Comparison of ENCODE assay signal across 7 cellular contexts in the genomic region with DNA sequence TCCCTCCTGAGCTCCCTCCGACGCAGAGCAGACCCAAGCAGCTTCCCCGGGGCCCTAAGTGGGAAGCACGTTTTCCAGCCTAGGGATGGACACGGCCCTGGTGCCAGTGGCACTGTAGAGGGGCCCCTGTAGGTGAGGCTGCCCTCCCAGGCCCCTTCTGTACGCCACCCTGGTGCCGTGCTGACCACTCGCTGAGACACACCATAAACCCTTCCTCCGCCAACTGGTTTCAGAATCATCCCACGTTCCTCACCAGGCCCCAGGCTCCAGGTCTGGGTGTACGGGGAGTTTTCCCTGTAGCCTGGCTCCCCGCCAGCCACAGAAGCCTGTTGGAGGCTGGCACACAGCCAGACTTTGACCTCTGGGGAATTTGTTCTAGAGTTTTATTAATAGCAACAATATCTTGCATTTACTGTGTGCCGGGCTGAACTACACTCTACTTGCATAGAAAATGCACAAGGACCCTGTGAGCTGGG. TPM values are rescaled to one million over a fixed set of nuclear protein-coding genes. Genes with fewer than 3 reads are reported as not detected.
A peak's percentile ranks its signal among the peaks of the same experiment; 100 is the strongest.
DNase-seq lines count a peak whose midpoint lies in the region; ATAC-seq and TF ChIP-seq lines count a peak whose summit lies in the region.
"Had no signal": no experiment of that assay in that cellular context is flagged by ENCODE, and none has a peak within 500 bp of the region (broad histone marks: within the 10 kb centered on the region; RNA-seq: fewer than 3 reads in every experiment).

No MANE protein-coding gene starts in this region.

- H3K4me3 Mint-ChIP-seq in chondrocyte (ENCODE audit: unreplicated experiment) = no peak overlapping the region
- H3K4me3 Mint-ChIP-seq: activated naive CD4-positive, alpha-beta T cell treated with anti-CD3 and anti-CD28 coated beads, Interleukin-2, amount 10 ng/mL, durations not matched to agents 7 days and 5 days had no signal

- no peaks in the 10 kb centered on the region for H3K9me3 Mint-ChIP-seq in chondrocyte (ENCODE audit: low read depth)
- H3K9me3 Mint-ChIP-seq: activated naive CD4-positive, alpha-beta T cell treated with anti-CD3 and anti-CD28 coated beads, Interleukin-2, amount 10 ng/mL, durations not matched to agents 7 days and 5 days had no signal

- no peaks in the 10 kb centered on the region for H3K36me3 Mint-ChIP-seq in chondrocyte (ENCODE audit: low read depth)
- H3K36me3 Mint-ChIP-seq: activated naive CD4-positive, alpha-beta T cell treated with anti-CD3 and anti-CD28 coated beads, Interleukin-2, amount 10 ng/mL, durations not matched to agents 7 days and 5 days had no signal

- DNase-seq in NCI-H1694 (lab: John Stamatoyannopoulos, UW) (peak; percentile 82), chondrocyte (ENCODE audit: low spot score) (no peak), sciatic nerve (ENCODE audit: low spot score) (peak; percentile 91)
- DNase-seq: activated naive CD4-positive, alpha-beta T cell treated with anti-CD3 and anti-CD28 coated beads, Interleukin-2, amount 10 ng/mL, durations not matched to agents 7 days and 5 days had no signal

- no peak for TF ChIP-seq CTCF in chondrocyte (IDR thresholded peaks at IDR 0.05)

- peaks cover 36% of the 10 kb centered on the region for H3K4me1 Mint-ChIP-seq in chondrocyte (ENCODE audit: low read depth)
- H3K4me1 Mint-ChIP-seq: activated naive CD4-positive, alpha-beta T cell treated with anti-CD3 and anti-CD28 coated beads, Interleukin-2, amount 10 ng/mL, durations not matched to agents 7 days and 5 days had no signal

- ATAC-seq in sciatic nerve (peak; percentile 28), HG03139 (IDR thresholded peaks at IDR 0.05; ENCODE audit: unreplicated experiment) (no peak), GM21367 (IDR thresholded peaks at IDR 0.05; ENCODE audit: unreplicated experiment) (no peak), HG03025 (IDR thresholded peaks at IDR 0.05; ENCODE audit: low FRiP score, unreplicated experiment) (no peak)

- peak overlapping the region; percentile 93 for H3K27ac Mint-ChIP-seq in chondrocyte (ENCODE audit: unreplicated experiment)
- H3K27ac Mint-ChIP-seq: activated naive CD4-positive, alpha-beta T cell treated with anti-CD3 and anti-CD28 coated beads, Interleukin-2, amount 10 ng/mL, durations not matched to agents 7 days and 5 days had no signal

- no peaks in the 10 kb centered on the region for H3K27me3 Mint-ChIP-seq in chondrocyte (ENCODE audit: low read depth)

- intact Hi-C loops in sciatic nerve (cut with DNase I) = no loop called here

RNA-seq across cellular contexts. Expression of gene WDR38, which starts 18.2 kb away (rescaled TPM):
- total RNA-seq in chondrocyte (not detected in 3 replicates), sciatic nerve (not detected)

RNA-seq across cellular contexts. Expression of gene RPL35, which starts 26.7 kb away (rescaled TPM):
- 706 to 837 TPM (median 731 TPM) in 3 replicates for total RNA-seq in chondrocyte
- 855 TPM for total RNA-seq in sciatic nerve

RNA-seq across cellular contexts. Expression of gene ARPC5L, which starts 26.9 kb away (rescaled TPM):
- total RNA-seq in chondrocyte (30.1 to 36.0 TPM (median 35.1 TPM) in 3 replicates), sciatic nerve (21.7 TPM)

RNA-seq across cellular contexts. Expression of gene OLFML2A, which starts 58.1 kb away (rescaled TPM):
- total RNA-seq in chondrocyte (112 to 475 TPM (median 469 TPM) in 3 replicates), sciatic nerve (110 TPM)
